In the genomic region with DNA sequence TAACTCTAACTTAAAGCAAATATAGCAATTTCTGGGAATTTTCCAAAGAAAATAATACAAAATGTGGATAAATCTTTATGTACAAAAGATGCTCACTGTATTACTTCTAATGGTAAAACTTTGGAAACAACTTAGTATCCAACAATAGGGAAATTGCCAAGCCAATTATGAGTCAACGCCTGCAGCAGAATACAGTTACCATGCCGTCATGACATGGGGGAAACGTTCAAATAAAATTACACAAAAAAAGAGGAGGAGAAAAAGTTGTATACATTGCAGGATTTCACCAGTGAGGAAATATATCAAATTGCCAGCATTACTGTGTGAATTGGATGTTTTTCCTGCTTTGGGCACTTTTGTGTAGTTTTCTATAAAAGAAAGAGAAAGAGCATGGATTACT, we compare ENCODE assay signal across 9 cellular contexts.
DNase-seq lines count a peak whose midpoint lies in the region; ATAC-seq and TF ChIP-seq lines count a peak whose summit lies in the region.
"Had no signal": no experiment of that assay in that cellular context is flagged by ENCODE, and none has a peak within 500 bp of the region (broad histone marks: within the 10 kb centered on the region; RNA-seq: fewer than 3 reads in every experiment).

No MANE protein-coding gene starts in this region.

- WGBS in suprapubic skin: 21% methylated on average over 3 of the region's 3 CpGs

- H3K27me3 Mint-ChIP-seq in activated naive CD4-positive, alpha-beta T cell treated with anti-CD3 and anti-CD28 coated beads, Interleukin-2, amount 10 ng/mL, durations not matched to agents 7 days and 5 days: peaks cover 74% of the 10 kb centered on the region

- TF ChIP-seq CTCF in suprapubic skin (IDR thresholded peaks at IDR 0.05) (no peak), tibial artery (IDR thresholded peaks at IDR 0.05) (no peak)

- no peaks in the 10 kb centered on the region for H3K9me3 Mint-ChIP-seq in activated naive CD4-positive, alpha-beta T cell treated with anti-CD3 and anti-CD28 coated beads, Interleukin-2, amount 10 ng/mL, durations not matched to agents 7 days and 5 days

- no peak for TF ChIP-seq POLR2A in suprapubic skin (IDR thresholded peaks at IDR 0.05)

- peaks cover 3% of the 10 kb centered on the region for H3K36me3 Mint-ChIP-seq in activated naive CD4-positive, alpha-beta T cell treated with anti-CD3 and anti-CD28 coated beads, Interleukin-2, amount 10 ng/mL, durations not matched to agents 7 days and 5 days

- H3K4me1 Mint-ChIP-seq in activated naive CD4-positive, alpha-beta T cell treated with anti-CD3 and anti-CD28 coated beads, Interleukin-2, amount 10 ng/mL, durations not matched to agents 7 days and 5 days: peaks cover 50% of the 10 kb centered on the region

- CTCF ChIA-PET in activated naive CD4-positive, alpha-beta T cell treated with anti-CD3 and anti-CD28 coated beads, Interleukin-2, amount 10 ng/mL, durations not matched to agents 7 days and 5 days (lab: Charles Lee): no interaction called here

- intact Hi-C loops in tibial artery (cut with DNase I; ENCODE audit: low total_unique reads): no loop called here

- H3K36me3 ChIP-seq in suprapubic skin (no peaks in the 10 kb centered on the region), tibial artery (no peaks in the 10 kb centered on the region)

- H3K4me3 Mint-ChIP-seq in activated naive CD4-positive, alpha-beta T cell treated with anti-CD3 and anti-CD28 coated beads, Interleukin-2, amount 10 ng/mL, durations not matched to agents 7 days and 5 days: peak overlapping the region; percentile 85

- in situ Hi-C loops in SK-MEL-5 (cut with HindIII; ENCODE audit: low pct_unique_long_range_greater_than_20kb, low sequenced_read_pairs): no loop called here

- no peak for DNase-seq in activated naive CD4-positive, alpha-beta T cell treated with anti-CD3 and anti-CD28 coated beads, Interleukin-2, amount 10 ng/mL, durations not matched to agents 7 days and 5 days
- DNase-seq in activated naive CD4-positive, alpha-beta T cell treated with Interleukin-2 at 50 U/mL for 16 hours: no peak
- DNase-seq in SK-MEL-5 (ENCODE audit: low read depth, low spot score): peak; percentile 43
- peak; percentile 29 for DNase-seq in fibroblast of the conjunctiva (ENCODE audit: low read depth)
- no peak for DNase-seq in suprapubic skin (ENCODE audit: low spot score in 2 of 2)
- DNase-seq in activated CD4-positive, alpha-beta T cell treated with anti-CD3 and anti-CD28 coated beads, Interleukin-2, amount 50 U/mL, for 1 hour: no peak
- DNase-seq in tibial artery: no peak
- DNase-seq: DMS 273 treated with DMSO at 0.1 percent for 48 hours had no signal

- no peak overlapping the region for H3K27ac Mint-ChIP-seq in activated naive CD4-positive, alpha-beta T cell treated with anti-CD3 and anti-CD28 coated beads, Interleukin-2, amount 10 ng/mL, durations not matched to agents 7 days and 5 days

- no peak for TF ChIP-seq EP300 in suprapubic skin (IDR thresholded peaks at IDR 0.05)

- H3K27ac ChIP-seq in suprapubic skin (peak overlapping the region; percentile 58), tibial artery (no peak overlapping the region)

- H3K9me3 ChIP-seq in suprapubic skin (no peaks in the 10 kb centered on the region), tibial artery (no peaks in the 10 kb centered on the region)

- peak overlapping the region; percentile 79 for H3K4me3 ChIP-seq in suprapubic skin
- H3K4me3 ChIP-seq in tibial artery: no peak overlapping the region

- peaks cover 62% of the 10 kb centered on the region for H3K4me1 ChIP-seq in suprapubic skin
- peaks cover 0 to 20% (median 16%) of the 10 kb centered on the region in 4 donors for H3K4me1 ChIP-seq in tibial artery

- H3K27me3 ChIP-seq in suprapubic skin (peaks cover 33% of the 10 kb centered on the region), tibial artery (peaks cover 0 to 26% of the 10 kb centered on the region in 2 donors)

- no peak for ATAC-seq in GM21723 (IDR thresholded peaks at IDR 0.05; ENCODE audit: unreplicated experiment)

Comparison
In these comparisons a context has a peak if more than half of its experiments do, and no peak if none do; other contexts are left out.
1. DNase-seq: peak in SK-MEL-5 (single experiment) and fibroblast of the conjunctiva (single experiment); none in activated naive CD4-positive, alpha-beta T cell treated with anti-CD3 and anti-CD28 coated beads, Interleukin-2, amount 10 ng/mL, durations not matched to agents 7 days and 5 days (single experiment), activated naive CD4-positive, alpha-beta T cell treated with Interleukin-2 at 50 U/mL for 16 hours (single experiment), suprapubic skin (0 of 2), activated CD4-positive, alpha-beta T cell treated with anti-CD3 and anti-CD28 coated beads, Interleukin-2, amount 50 U/mL, for 1 hour (single experiment) and tibial artery (0 of 2).